In the genomic region with DNA sequence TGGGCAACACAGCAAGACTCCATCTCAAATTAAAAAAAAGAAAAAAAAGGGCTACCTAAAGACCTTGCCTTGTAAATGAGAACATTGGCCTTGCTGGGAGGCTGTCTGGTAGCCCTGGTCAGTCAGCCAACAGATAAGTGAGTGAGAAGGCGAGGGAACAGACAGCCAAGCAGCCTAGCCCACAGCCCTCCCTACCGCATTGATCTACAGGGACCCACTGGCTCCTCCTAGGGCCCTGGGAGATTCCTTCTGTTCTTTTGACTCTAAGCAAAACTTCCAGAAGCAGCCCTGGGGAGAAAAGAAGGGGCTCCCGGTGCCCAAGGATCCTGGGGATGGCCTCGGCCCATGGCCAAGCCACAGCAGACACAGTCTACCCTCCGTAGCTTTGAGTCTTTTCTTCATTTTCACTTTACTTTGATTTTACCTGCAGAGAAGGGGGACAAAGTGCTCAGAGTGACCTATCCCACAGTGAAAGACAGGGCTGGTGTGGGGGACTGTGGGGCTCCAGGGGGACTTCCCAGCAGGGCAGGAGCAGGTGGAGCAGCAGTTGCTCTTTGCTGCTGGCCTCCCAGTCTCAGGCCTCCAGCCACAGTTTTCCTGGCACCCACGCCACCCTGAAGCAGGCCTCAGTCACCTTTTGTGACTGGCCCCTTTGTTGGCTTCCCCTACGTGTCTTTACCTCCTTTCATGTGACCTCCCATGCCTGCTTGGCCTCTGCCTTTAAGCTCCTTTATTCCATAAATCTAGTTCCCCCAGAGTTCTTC, we compare ENCODE assay signal across 27 cellular contexts. TPM values are rescaled to one million over a fixed set of nuclear protein-coding genes. Genes with fewer than 3 reads are reported as not detected.
DNase-seq lines count a peak whose midpoint lies in the region; ATAC-seq, FAIRE-seq and TF ChIP-seq lines count a peak whose summit lies in the region.
"Had no signal": no experiment of that assay in that cellular context is flagged by ENCODE, and none has a peak within 500 bp of the region (broad histone marks: within the 10 kb centered on the region; RNA-seq: fewer than 3 reads in every experiment).

No MANE protein-coding gene starts in this region.

- in situ Hi-C loops in gastrocnemius medialis (cut with MboI; ENCODE audit: low sequenced_read_pairs in 4 of 4): loop anchor here in 3 of 4 donors (5.0 to 25.0 kb wide), 4 partner anchors 63 to 376 kb away; a partner anchor contains a TSS

- H3K9me3 Mint-ChIP-seq in T-helper 2 cell treated with Interferon-gamma antibody and Interleukin-4, amounts not matched to agents 5 μg/mL and 100 μg/mL, for 36 hours: no peaks in the 10 kb centered on the region
- H3K9me3 Mint-ChIP-seq: activated naive CD8-positive, alpha-beta T cell treated with anti-CD3 and anti-CD28 coated beads, Interleukin-2, amount 50 U/mL, for 24 hours; naive B cell had no signal

- H3K36me3 ChIP-seq in keratinocyte (ENCODE audit: control insufficient read depth in 2 of 2, extremely low read depth in 1 of 2, insufficient read depth in 2 of 2, low read length in 2 of 2): no peaks in the 10 kb centered on the region
- H3K36me3 ChIP-seq in gastrocnemius medialis: no peaks in the 10 kb centered on the region
- H3K36me3 ChIP-seq: brain microvascular endothelial cell, ovary, sigmoid colon had no signal

- no peak overlapping the region for H3K9ac ChIP-seq in keratinocyte (ENCODE audit: control insufficient read depth, extremely low read depth, insufficient read depth, low read length)

- no peak for TF ChIP-seq POLR2A in gastrocnemius medialis (IDR thresholded peaks at IDR 0.05)

- no peaks in the 10 kb centered on the region for H3K27me3 ChIP-seq in keratinocyte (ENCODE audit: control insufficient read depth, extremely low read depth, insufficient read depth, low read length)
- no peaks in the 10 kb centered on the region for H3K27me3 ChIP-seq in gastrocnemius medialis
- H3K27me3 ChIP-seq: brain microvascular endothelial cell, ovary, sigmoid colon had no signal

- dilution Hi-C loops in keratinocyte (cut with MboI; ENCODE audit: extremely low pct_ligation_motif_present, low sequenced_read_pairs): no loop called here

- H3K27ac Mint-ChIP-seq in T-helper 2 cell treated with Interferon-gamma antibody and Interleukin-4, amounts not matched to agents 5 μg/mL and 100 μg/mL, for 36 hours: peak overlapping the region; percentile 35
- H3K27ac Mint-ChIP-seq: activated naive CD8-positive, alpha-beta T cell treated with anti-CD3 and anti-CD28 coated beads, Interleukin-2, amount 50 U/mL, for 24 hours had no signal

- peaks cover 27% of the 10 kb centered on the region for H3K4me1 Mint-ChIP-seq in T-helper 2 cell treated with Interferon-gamma antibody and Interleukin-4, amounts not matched to agents 5 μg/mL and 100 μg/mL, for 36 hours (ENCODE audit: low read depth)

- no peak overlapping the region for H2AFZ ChIP-seq in keratinocyte (ENCODE audit: control insufficient read depth, low read length)

- ATAC-seq in gastrocnemius medialis (no peak), GM18519 (IDR thresholded peaks at IDR 0.05; ENCODE audit: low FRiP score, unreplicated experiment) (no peak), HG03521 (IDR thresholded peaks at IDR 0.05; ENCODE audit: unreplicated experiment) (no peak)
- ATAC-seq: activated naive CD8-positive, alpha-beta T cell treated with anti-CD3 and anti-CD28 coated beads, Interleukin-2, amount 50 U/mL, for 24 hours; GM12878; SK-N-SH treated with all-trans-retinoic acid at 6 μM for 48 hours had no signal

- no peak for TF ChIP-seq CTCF in keratinocyte (optimal IDR thresholded peaks at IDR 0.05 in 1 of 3, IDR thresholded peaks at IDR 0.05 in 1 of 3, conservative IDR thresholded peaks at IDR 0.05 in 1 of 3; ENCODE audit: extremely low read depth in 1 of 3, insufficient read depth in 2 of 3, low read length in 3 of 3)
- no peak for TF ChIP-seq CTCF in gastrocnemius medialis (IDR thresholded peaks at IDR 0.05 in 4 of 5, conservative IDR thresholded peaks at IDR 0.05 in 1 of 5)

- no peaks in the 10 kb centered on the region for H3K9me3 ChIP-seq in keratinocyte (ENCODE audit: control insufficient read depth, low read depth, low read length)
- H3K9me3 ChIP-seq in gastrocnemius medialis: no peaks in the 10 kb centered on the region
- H3K9me3 ChIP-seq: ovary, sigmoid colon had no signal

- intact Hi-C loops in gastrocnemius medialis (cut with DNase I; ENCODE audit: low total_unique reads): loop anchor here (5.0 kb wide), 1 partner anchor 409 kb away; a partner anchor contains a TSS

- H4K20me1 ChIP-seq in keratinocyte (ENCODE audit: control insufficient read depth, extremely low read depth, insufficient read depth, low read length): peaks cover 5% of the 10 kb centered on the region

- H3K4me2 ChIP-seq in keratinocyte (ENCODE audit: control insufficient read depth, extremely low read depth, insufficient read depth, low read depth, low read length): peak overlapping the region; percentile 25

- no peaks in the 10 kb centered on the region for H3K36me3 Mint-ChIP-seq in T-helper 2 cell treated with Interferon-gamma antibody and Interleukin-4, amounts not matched to agents 5 μg/mL and 100 μg/mL, for 36 hours (ENCODE audit: low read depth)
- H3K36me3 Mint-ChIP-seq: naive B cell had no signal

- FAIRE-seq in keratinocyte (lab: Jason Lieb, UNC): no peak
- FAIRE-seq: colon, endometrium, GM12878 had no signal

- H3K4me3 Mint-ChIP-seq in T-helper 2 cell treated with Interferon-gamma antibody and Interleukin-4, amounts not matched to agents 5 μg/mL and 100 μg/mL, for 36 hours: no peak overlapping the region
- H3K4me3 Mint-ChIP-seq: activated naive CD8-positive, alpha-beta T cell treated with anti-CD3 and anti-CD28 coated beads, Interleukin-2, amount 50 U/mL, for 24 hours had no signal

- H3K79me2 ChIP-seq in keratinocyte (ENCODE audit: control insufficient read depth, insufficient read depth, low read length): no peaks in the 10 kb centered on the region

- peaks cover 5% of the 10 kb centered on the region for H3K9me1 ChIP-seq in keratinocyte (ENCODE audit: control insufficient read depth, extremely low read depth, insufficient read depth, low read length)

- H3K4me1 ChIP-seq in keratinocyte (ENCODE audit: control insufficient read depth, extremely low read depth, insufficient read depth, low read length): peaks cover 48% of the 10 kb centered on the region
- H3K4me1 ChIP-seq in gastrocnemius medialis: peaks cover 90% of the 10 kb centered on the region in 2 donors

- H3K27me3 Mint-ChIP-seq in T-helper 2 cell treated with Interferon-gamma antibody and Interleukin-4, amounts not matched to agents 5 μg/mL and 100 μg/mL, for 36 hours (ENCODE audit: low read depth): no peaks in the 10 kb centered on the region
- H3K27me3 Mint-ChIP-seq: activated naive CD8-positive, alpha-beta T cell treated with anti-CD3 and anti-CD28 coated beads, Interleukin-2, amount 50 U/mL, for 24 hours; naive B cell had no signal

- peak overlapping the region; percentile 10 for H3K27ac ChIP-seq in keratinocyte (ENCODE audit: control insufficient read depth, insufficient read depth, low read length)
- H3K27ac ChIP-seq in gastrocnemius medialis: peak overlapping the region; percentile 90 to 96 (median 92)
- H3K27ac ChIP-seq: brain microvascular endothelial cell, ovary had no signal

- no peak for DNase-seq in T-helper 2 cell treated with Interferon-gamma antibody and Interleukin-4, amounts not matched to agents 5 μg/mL and 100 μg/mL, for 36 hours (ENCODE audit: low spot score)
- DNase-seq in T-helper 2 cell: no peak
- DNase-seq in keratinocyte (ENCODE audit: low read depth, low spot score): no peak
- DNase-seq in gastrocnemius medialis: no peak
- no peak for DNase-seq in iPS-NIHi7 (ENCODE audit: extremely low spot score)
- no peak for DNase-seq in cortex of kidney (lab: John Stamatoyannopoulos, UW)
- DNase-seq: 8988T; activated CD4-positive, alpha-beta T cell treated with anti-CD3 and anti-CD28 coated beads, Interleukin-2, amount 50 U/mL, for 48 hours; activated effector memory CD4-positive, alpha-beta T cell treated with anti-CD3 and anti-CD28 coated beads, Interleukin-2, amount 50 U/mL, for 16 hours; activated naive CD8-positive, alpha-beta T cell treated with anti-CD3 and anti-CD28 coated beads, Interleukin-2, amount 50 U/mL, for 24 hours; AML-193; brain microvascular endothelial cell; DMS79 treated with DMSO at 0.1 percent for 48 hours; head of caudate nucleus; mesenchymal stem cell; naive B cell; NCI-H1105 treated with DMSO at 0.1 percent for 48 hours; NCI-H2107; NCI-H526; ovary; sigmoid colon had no signal

- H3K4me3 ChIP-seq in keratinocyte (ENCODE audit: control insufficient read depth in 2 of 3, extremely low read depth in 1 of 3, insufficient read depth in 2 of 3, low read depth in 1 of 3, low read length in 3 of 3) (no peak overlapping the region), gastrocnemius medialis (no peak overlapping the region)
- H3K4me3 ChIP-seq: GM12878, ovary, sigmoid colon had no signal

RNA-seq across cellular contexts. Expression of a gene that starts 5.1 kb away (rescaled TPM):
- polyA plus RNA-seq in keratinocyte: 3.9 to 5.5 TPM (median 4.1 TPM) in 3 replicates
- polyA plus RNA-seq in keratinocyte (2011; ENCODE audit: low read depth): 2.3 TPM
- 3.8 and 4.3 TPM in 2 replicates for polyA plus RNA-seq in keratinocyte (2011; cell fraction: cytosol; rRNA removed)
- polyA plus RNA-seq in keratinocyte (2011; cell fraction: nucleus; rRNA removed): 4.6 and 5.7 TPM in 2 replicates
- polyA plus RNA-seq in keratinocyte (2012; ENCODE audit: low replicate concordance): 3.1 and 3.5 TPM in 2 replicates
- polyA minus RNA-seq in keratinocyte: 4.8 to 8.3 TPM (median 5.3 TPM) in 3 replicates
- 1.9 TPM for polyA minus RNA-seq in keratinocyte (2011; cell fraction: cytosol; rRNA and poly(A)+ RNA removed)
- 3.5 and 3.6 TPM in 2 replicates for polyA minus RNA-seq in keratinocyte (2011; cell fraction: nucleus; rRNA and poly(A)+ RNA removed)
- total RNA-seq in gastrocnemius medialis: 10 to 100 TPM; 21.4 to 48.0 (median 35.2) TPM
